In the genomic region with DNA sequence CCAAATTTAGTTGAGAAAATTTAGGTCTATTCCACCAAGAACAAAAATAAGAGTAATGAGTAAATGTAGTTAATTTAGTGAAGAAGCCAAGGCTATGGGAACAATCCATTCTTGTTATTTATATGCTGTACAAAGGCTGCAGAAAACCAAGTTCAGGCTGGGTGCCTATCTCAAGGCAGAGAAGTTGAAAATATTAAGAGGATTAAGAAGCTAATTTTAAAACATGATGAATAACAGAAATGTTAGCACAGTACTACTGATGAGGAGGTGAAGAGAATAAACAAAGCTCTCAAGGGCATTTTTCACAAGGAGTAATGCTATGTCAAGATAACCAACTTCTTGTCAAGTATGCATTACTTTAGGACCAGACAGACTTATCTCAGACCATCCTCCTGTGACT, we compare ENCODE assay signal across 15 cellular contexts.
"Had no signal": no experiment of that assay in that cellular context is flagged by ENCODE, and none has a peak within 500 bp of the region (broad histone marks: within the 10 kb centered on the region; RNA-seq: fewer than 3 reads in every experiment).

No MANE protein-coding gene starts in this region.

- H3K36me3 ChIP-seq: colonic mucosa, left lung, thyroid gland, upper lobe of left lung, uterus had no signal

- H3K9me3 ChIP-seq: colonic mucosa, left lung, thyroid gland, upper lobe of left lung, uterus had no signal

- DNase-seq: colonic mucosa; effector CD4-positive, alpha-beta T cell; erythroblast; foreskin keratinocyte; islet precursor cell; left lung; naive B cell; stimulated activated CD4-positive, alpha-beta T cell treated with anti-CD3 and anti-CD28 coated beads, Interleukin-2, amount 100 ng/mL, for 48 hours; stimulated activated naive CD4-positive, alpha-beta T cell treated with Interleukin-2 at 50 U/mL for 16 hours; thyroid gland; upper lobe of left lung; uterus had no signal

- FAIRE-seq: endothelial cell of umbilical vein had no signal

- ATAC-seq: foreskin keratinocyte, left lung had no signal

- H3K27ac ChIP-seq: colonic mucosa, foreskin keratinocyte, left lung, thyroid gland, upper lobe of left lung, uterus had no signal

- H3K4me1 ChIP-seq: colonic mucosa, foreskin keratinocyte, left lung, thyroid gland, upper lobe of left lung, uterus had no signal

- H3K27me3 ChIP-seq: colonic mucosa, left lung, thyroid gland, upper lobe of left lung, uterus had no signal

- H3K4me3 ChIP-seq: colonic mucosa, left lung, lung, smooth muscle cell, thyroid gland, upper lobe of left lung, uterus had no signal
